In genomic region chr10:21505711-21506278, GRCh38 we compare ENCODE assay signal across 17 cellular contexts. TPM values are rescaled to one million over a fixed set of nuclear protein-coding genes. Genes with fewer than 3 reads are reported as not detected.
A peak's percentile ranks its signal among the peaks of the same experiment; 100 is the strongest.
DNase-seq lines count a peak whose midpoint lies in the region; ATAC-seq and TF ChIP-seq lines count a peak whose summit lies in the region.
"Had no signal": no experiment of that assay in that cellular context is flagged by ENCODE, and none has a peak within 500 bp of the region (broad histone marks: within the 10 kb centered on the region; RNA-seq: fewer than 3 reads in every experiment).

No MANE protein-coding gene starts in this region.

- peak overlapping the region; percentile 82 for H3K4me3 Mint-ChIP-seq in endodermal cell
- H3K4me3 Mint-ChIP-seq: dendritic cell treated with granulocyte-macrophage colony-stimulating factor and Interleukin-4, amounts not matched to agents 40 ng/mL and 50 ng/mL, for 4 days; T-helper 2 cell treated with Interferon-gamma antibody and Interleukin-4, amounts not matched to agents 5 μg/mL and 100 μg/mL, for 36 hours had no signal

- no peak overlapping the region for H2BK15ac ChIP-seq in mesenchymal stem cell (ENCODE audit: low read depth, poor library complexity, severe bottlenecking)

- H3K27ac Mint-ChIP-seq in endodermal cell: no peak overlapping the region
- H3K27ac Mint-ChIP-seq: dendritic cell treated with granulocyte-macrophage colony-stimulating factor and Interleukin-4, amounts not matched to agents 40 ng/mL and 50 ng/mL, for 4 days; T-helper 2 cell treated with Interferon-gamma antibody and Interleukin-4, amounts not matched to agents 5 μg/mL and 100 μg/mL, for 36 hours had no signal

- H3K9ac ChIP-seq in endodermal cell (ENCODE audit: extremely low read depth, low read length, poor library complexity, severe bottlenecking) (no peak overlapping the region), mesenchymal stem cell (ENCODE audit: low read length) (no peak overlapping the region)

- DNase-seq in Right ventricle myocardium inferior (ENCODE audit: missing footprints): no peak
- DNase-seq in right cardiac atrium: no peak
- DNase-seq in endodermal cell: peak; percentile 71
- peak; percentile 28 for DNase-seq in mesenchymal stem cell
- DNase-seq in upper lobe of right lung: no peak
- no peak for DNase-seq in DMS153 treated with DMSO at 0.1 percent for 48 hours (lab: John Stamatoyannopoulos, UW; ENCODE audit: unreplicated experiment)
- no peak for DNase-seq in body of pancreas
- DNase-seq: activated CD8-positive, alpha-beta memory T cell treated with anti-CD3 and anti-CD28 coated beads for 24 hours; DMS53; left colon; NCI-H1694 treated with DMSO at 0.1 percent for 48 hours; NCI-H345; SJCRH30; tibial artery had no signal

- H2BK120ac ChIP-seq in mesenchymal stem cell (ENCODE audit: low read depth, low read length): no peak overlapping the region

- no peak overlapping the region for H3K18ac ChIP-seq in mesenchymal stem cell (ENCODE audit: low read depth in 1 of 2, low read length in 2 of 2)

- peaks cover 75% of the 10 kb centered on the region for H3K4me1 Mint-ChIP-seq in endodermal cell

- TF ChIP-seq CTCF in endodermal cell (conservative IDR thresholded peaks at IDR 0.05) (no peak), upper lobe of right lung (IDR thresholded peaks at IDR 0.05) (no peak), body of pancreas (IDR thresholded peaks at IDR 0.05) (no peak)

- H3K9me3 Mint-ChIP-seq in endodermal cell: no peaks in the 10 kb centered on the region
- H3K9me3 Mint-ChIP-seq: dendritic cell treated with granulocyte-macrophage colony-stimulating factor and Interleukin-4, amounts not matched to agents 40 ng/mL and 50 ng/mL, for 4 days; T-helper 2 cell treated with Interferon-gamma antibody and Interleukin-4, amounts not matched to agents 5 μg/mL and 100 μg/mL, for 36 hours had no signal

- H3K4me1 ChIP-seq in right cardiac atrium (ENCODE audit: control insufficient read depth, insufficient read depth, low read length): no peaks in the 10 kb centered on the region
- H3K4me1 ChIP-seq in endodermal cell (ENCODE audit: control insufficient read depth, insufficient read depth, low read length): peaks cover 31% of the 10 kb centered on the region
- H3K4me1 ChIP-seq in mesenchymal stem cell (ENCODE audit: control insufficient read depth, insufficient read depth, low read depth, low read length): peaks cover 23% of the 10 kb centered on the region
- peaks cover 1% of the 10 kb centered on the region for H3K4me1 ChIP-seq in upper lobe of right lung
- no peaks in the 10 kb centered on the region for H3K4me1 ChIP-seq in body of pancreas
- H3K4me1 ChIP-seq: SJCRH30 had no signal

- H2AK5ac ChIP-seq in mesenchymal stem cell (ENCODE audit: low read length, severe bottlenecking): no peak overlapping the region

- H4K91ac ChIP-seq in mesenchymal stem cell (ENCODE audit: low read length): no peak overlapping the region

- H2BK12ac ChIP-seq in mesenchymal stem cell (ENCODE audit: low read length in 2 of 2): peak overlapping the region; percentile 25 to 50

- no peak overlapping the region for H2BK5ac ChIP-seq in mesenchymal stem cell (ENCODE audit: low read depth, low read length, poor library complexity, severe bottlenecking)

- no peak overlapping the region for H3K23ac ChIP-seq in mesenchymal stem cell (ENCODE audit: low read length in 2 of 2)

- H3K27ac ChIP-seq in right cardiac atrium (ENCODE audit: low read length): no peak overlapping the region
- H3K27ac ChIP-seq in endodermal cell (ENCODE audit: low read depth, low read length): peak overlapping the region; percentile 7
- no peak overlapping the region for H3K27ac ChIP-seq in mesenchymal stem cell (ENCODE audit: low read length, poor library complexity, severe bottlenecking)
- no peak overlapping the region for H3K27ac ChIP-seq in upper lobe of right lung
- no peak overlapping the region for H3K27ac ChIP-seq in body of pancreas
- H3K27ac ChIP-seq: SJCRH30, tibial artery had no signal

- intact Hi-C loops in Right ventricle myocardium inferior (cut with DNase I): no loop called here
- intact Hi-C loops in right cardiac atrium (cut with DNase I): no loop called here
- intact Hi-C loops in upper lobe of right lung (cut with DNase I): loop anchor here (10.0 kb wide), 1 partner anchor 431 kb away; no protein-coding TSS in a partner anchor
- intact Hi-C loops in body of pancreas (cut with DNase I): no loop called here

- ATAC-seq in Right ventricle myocardium inferior: peak; percentile 47
- no peak for ATAC-seq in right cardiac atrium
- peak; percentile 75 for ATAC-seq in upper lobe of right lung
- no peak for ATAC-seq in GM21367 (IDR thresholded peaks at IDR 0.05; ENCODE audit: unreplicated experiment)
- ATAC-seq in body of pancreas: no peak
- ATAC-seq: left colon had no signal

- H3K79me1 ChIP-seq in mesenchymal stem cell (replicated peaks; ENCODE audit: low read length, poor library complexity, severe bottlenecking): no peaks in the 10 kb centered on the region

- H3K9me3 ChIP-seq in right cardiac atrium (ENCODE audit: control insufficient read depth, low read length): no peaks in the 10 kb centered on the region
- no peaks in the 10 kb centered on the region for H3K9me3 ChIP-seq in endodermal cell (ENCODE audit: control insufficient read depth, low read length)
- H3K9me3 ChIP-seq in mesenchymal stem cell (ENCODE audit: control insufficient read depth, low read length): no peaks in the 10 kb centered on the region
- no peaks in the 10 kb centered on the region for H3K9me3 ChIP-seq in upper lobe of right lung
- no peaks in the 10 kb centered on the region for H3K9me3 ChIP-seq in body of pancreas
- H3K9me3 ChIP-seq: SJCRH30, tibial artery had no signal

- no peak overlapping the region for H3K14ac ChIP-seq in mesenchymal stem cell (ENCODE audit: low read length in 2 of 2)

- H3K4me2 ChIP-seq in mesenchymal stem cell (ENCODE audit: low read length, poor library complexity, severe bottlenecking): no peak overlapping the region

- peak overlapping the region in 1 of 2 experiments; percentile 20 for H3K4ac ChIP-seq in mesenchymal stem cell (ENCODE audit: low read depth in 1 of 2, low read length in 2 of 2)

- H3K27me3 Mint-ChIP-seq in endodermal cell (ENCODE audit: insufficient read depth): peaks cover 3% of the 10 kb centered on the region

- H3K4me3 ChIP-seq in right cardiac atrium (ENCODE audit: low read length) (no peak overlapping the region), endodermal cell (ENCODE audit: low read length) (peak overlapping the region; percentile 24), mesenchymal stem cell (ENCODE audit: insufficient read depth in 1 of 2, low read depth in 1 of 2, low read length in 2 of 2) (no peak overlapping the region), upper lobe of right lung (no peak overlapping the region), body of pancreas (no peak overlapping the region)
- H3K4me3 ChIP-seq: SJCRH30, tibial artery had no signal

- H3K36me3 ChIP-seq in endodermal cell (ENCODE audit: control insufficient read depth, insufficient read depth, low read length) (no peaks in the 10 kb centered on the region), mesenchymal stem cell (ENCODE audit: control insufficient read depth in 1 of 2, insufficient read depth in 2 of 2, low read depth in 1 of 2, low read length in 2 of 2) (no peaks in the 10 kb centered on the region), upper lobe of right lung (no peaks in the 10 kb centered on the region), body of pancreas (replicated peaks in 1 of 2; ENCODE audit: insufficient read depth in 1 of 2, low read depth in 2 of 2) (no peaks in the 10 kb centered on the region)
- H3K36me3 ChIP-seq: SJCRH30, tibial artery had no signal

- H3K27me3 ChIP-seq in right cardiac atrium (ENCODE audit: control insufficient read depth, insufficient read depth) (no peaks in the 10 kb centered on the region), endodermal cell (ENCODE audit: control insufficient read depth, insufficient read depth, low read length, poor library complexity, severe bottlenecking) (no peaks in the 10 kb centered on the region), mesenchymal stem cell (ENCODE audit: control insufficient read depth in 1 of 2, insufficient read depth in 1 of 2, low read length in 2 of 2) (no peaks in the 10 kb centered on the region), upper lobe of right lung (peaks cover 4% of the 10 kb centered on the region), body of pancreas (no peaks in the 10 kb centered on the region)
- H3K27me3 ChIP-seq: SJCRH30 had no signal

- H4K8ac ChIP-seq in mesenchymal stem cell (ENCODE audit: low read length): no peak overlapping the region

- H3K36me3 Mint-ChIP-seq in endodermal cell (ENCODE audit: low read depth): no peaks in the 10 kb centered on the region

- 78% methylated on average over 4 of the region's 4 CpGs for WGBS in right cardiac atrium
- 38 to 39% methylated on average over 4 of the region's 4 CpGs for WGBS in endodermal cell (ENCODE audit: insufficient coverage in 1 of 2, insufficient read length in 1 of 2), 2 experiments
- WGBS in mesenchymal stem cell: 60% methylated on average over 3 of the region's 4 CpGs
- 71 to 74% methylated on average over 4 of the region's 4 CpGs for WGBS in body of pancreas, 2 donors

- TF ChIP-seq POLR2A in body of pancreas (IDR thresholded peaks at IDR 0.05): no peak

- no peak overlapping the region for H2AFZ ChIP-seq in mesenchymal stem cell (ENCODE audit: low read depth, low read length)

RNA-seq across cellular contexts. Expression of gene SKIDA1, which starts 19.7 kb away (rescaled TPM):
- total RNA-seq in Right ventricle myocardium inferior (2.6 TPM), right cardiac atrium (1 to 10 TPM; 2.1 to 6.3 (median 4.6) TPM), endodermal cell (10 to 100 TPM in 1 of 2 donors, 1 to 10 TPM in 1; 6.4 to 12.0 TPM), upper lobe of right lung (0.69 TPM), body of pancreas (1 to 10 TPM in 1 of 2 donors, under 1 TPM in 1; 0.78 to 1.3 TPM)
- polyA plus RNA-seq in right cardiac atrium: 0.88 TPM
- polyA plus RNA-seq in endodermal cell (2013, experiment 1 of 2): 33.0 TPM
- 33.2 TPM for polyA plus RNA-seq in endodermal cell (2013, experiment 2 of 2)
- 1.8 TPM for polyA plus RNA-seq in mesenchymal stem cell (2013, experiment 1 of 2)
- polyA plus RNA-seq in mesenchymal stem cell (2013, experiment 2 of 2): 1.8 TPM

RNA-seq across cellular contexts. Expression of gene MLLT10, which starts 28.2 kb away (rescaled TPM):
- total RNA-seq in Right ventricle myocardium inferior: 18.3 TPM
- total RNA-seq in right cardiac atrium: 10 to 100 TPM; 26.6 to 36.1 (median 29.8) TPM
- polyA plus RNA-seq in right cardiac atrium: 14.1 TPM
- total RNA-seq in endodermal cell: 10 to 100 TPM; 55.8 to 62.9 TPM
- polyA plus RNA-seq in endodermal cell (2013, experiment 1 of 2): 48.0 TPM
- polyA plus RNA-seq in endodermal cell (2013, experiment 2 of 2): 47.7 TPM
- 29.2 TPM for polyA plus RNA-seq in mesenchymal stem cell (2013, experiment 1 of 2)
- 30.7 TPM for polyA plus RNA-seq in mesenchymal stem cell (2013, experiment 2 of 2)
- total RNA-seq in upper lobe of right lung: 60.6 TPM
- 10 to 100 TPM; 23.7 to 30.1 TPM for total RNA-seq in body of pancreas

Comparison
In these comparisons a context has a peak if more than half of its experiments do, and no peak if none do; other contexts are left out.
1. ATAC-seq: peak in Right ventricle myocardium inferior (single experiment) and upper lobe of right lung (single experiment); none in right cardiac atrium (0 of 2), GM21367 (single experiment) and body of pancreas (single experiment).
2. DNase-seq: peak in endodermal cell (single experiment) and mesenchymal stem cell (single experiment); none in Right ventricle myocardium inferior (single experiment), right cardiac atrium (0 of 3), upper lobe of right lung (single experiment), DMS153 treated with DMSO at 0.1 percent for 48 hours (single experiment) and body of pancreas (0 of 4).